In genomic region chr20:50343490-50344179, GRCh38 we compare ENCODE assay signal across 1 cellular context.
A peak's percentile ranks its signal among the peaks of the same experiment; 100 is the strongest.
TF ChIP-seq lines count a peak whose summit lies in the region.

No MANE protein-coding gene starts in this region.

TF ChIP-seq in HepG2, 621 proteins besides CTCF, POLR2A, EP300 and RAD21 (continued from another document and continues in another):
- TF ChIP-seq ZUFSP (CRISPR knock-in tag; IDR thresholded peaks at IDR 0.05; ENCODE audit: borderline replicate concordance) (no peak), GMEB2 (CRISPR knock-in tag; IDR thresholded peaks at IDR 0.05; ENCODE audit: low read depth) (no peak), SNRNP70 (IDR thresholded peaks at IDR 0.05; ENCODE audit: low read depth, low read length) (no peak), ZBTB1 (CRISPR knock-in tag; IDR thresholded peaks at IDR 0.05; ENCODE audit: borderline replicate concordance) (no peak), SIN3B (IDR thresholded peaks at IDR 0.05; ENCODE audit: low read length) (no peak), ZNF580 (CRISPR knock-in tag; IDR thresholded peaks at IDR 0.05; ENCODE audit: borderline replicate concordance, low read depth) (no peak), CC2D1A (CRISPR knock-in tag; IDR thresholded peaks at IDR 0.05) (no peak), ZNF124 (CRISPR knock-in tag; IDR thresholded peaks at IDR 0.05) (no peak), ARID5B (CRISPR knock-in tag; IDR thresholded peaks at IDR 0.05) (no peak; the same call in 1 of the 2 replicates), ZNF225 (CRISPR knock-in tag; IDR thresholded peaks at IDR 0.05) (0 out of 2 replicates have a peak, but pooled peaks have one; percentile 49), NPAS2 (CRISPR knock-in tag; IDR thresholded peaks at IDR 0.05; ENCODE audit: borderline replicate concordance) (no peak), ZNF761 (CRISPR knock-in tag; conservative IDR thresholded peaks at IDR 0.05) (no peak), SP140L (CRISPR knock-in tag; IDR thresholded peaks at IDR 0.05; ENCODE audit: borderline replicate concordance) (no peak), REXO4 (CRISPR knock-in tag; IDR thresholded peaks at IDR 0.05; ENCODE audit: borderline replicate concordance) (no peak), KLF9 (CRISPR knock-in tag; IDR thresholded peaks at IDR 0.05; ENCODE audit: low read depth) (no peak), HIC2 (CRISPR knock-in tag; IDR thresholded peaks at IDR 0.05; ENCODE audit: low read depth) (peak; percentile 94), ZNF280D (CRISPR knock-in tag; IDR thresholded peaks at IDR 0.05) (no peak), RBFOX2 (IDR thresholded peaks at IDR 0.05; ENCODE audit: low read depth, low read length) (0 out of 2 replicates have a peak, but pooled peaks have one; percentile 40), TP53 (CRISPR knock-in tag; conservative IDR thresholded peaks at IDR 0.05) (no peak), ZNF670 (CRISPR knock-in tag; IDR thresholded peaks at IDR 0.05; ENCODE audit: borderline replicate concordance) (no peak), ZNF20 (CRISPR knock-in tag; IDR thresholded peaks at IDR 0.05) (no peak), DNMT3B (CRISPR knock-in tag; conservative IDR thresholded peaks at IDR 0.05) (no peak), ZNF674 (CRISPR knock-in tag; IDR thresholded peaks at IDR 0.05; ENCODE audit: low read depth) (no peak), KLF13 (CRISPR knock-in tag; IDR thresholded peaks at IDR 0.05) (no peak), ZNF136 (CRISPR knock-in tag; IDR thresholded peaks at IDR 0.05; ENCODE audit: low read depth) (no peak), ZNF274 (CRISPR knock-in tag; IDR thresholded peaks at IDR 0.05) (peak; percentile 69), NBN (conservative IDR thresholded peaks at IDR 0.05) (no peak), CAMTA2 (CRISPR knock-in tag; IDR thresholded peaks at IDR 0.05; ENCODE audit: borderline replicate concordance) (no peak), MIER3 (CRISPR knock-in tag; IDR thresholded peaks at IDR 0.05; ENCODE audit: borderline replicate concordance) (no peak), ZNF143 (CRISPR knock-in tag; IDR thresholded peaks at IDR 0.05) (no peak), STAT6 (CRISPR knock-in tag; IDR thresholded peaks at IDR 0.05; ENCODE audit: borderline replicate concordance) (no peak), GPN1 (CRISPR knock-in tag; IDR thresholded peaks at IDR 0.05; ENCODE audit: borderline replicate concordance) (no peak), ZNF446 (CRISPR knock-in tag; IDR thresholded peaks at IDR 0.05) (no peak), ZBTB46 (CRISPR knock-in tag; IDR thresholded peaks at IDR 0.05; ENCODE audit: borderline replicate concordance) (no peak), DPF2 (CRISPR knock-in tag; IDR thresholded peaks at IDR 0.05; ENCODE audit: borderline replicate concordance, low read depth) (0 out of 2 replicates have a peak, but pooled peaks have one; percentile 41), ZNF780A (CRISPR knock-in tag; IDR thresholded peaks at IDR 0.05) (no peak), HOXD1 (CRISPR knock-in tag; IDR thresholded peaks at IDR 0.05) (0 out of 2 replicates have a peak, but pooled peaks have one; percentile 34), CBX2 (IDR thresholded peaks at IDR 0.05; ENCODE audit: low read depth, low read length) (no peak), CBX2 (CRISPR knock-in tag; IDR thresholded peaks at IDR 0.05; ENCODE audit: low read depth) (no peak; the same call in 1 of the 2 replicates), ZNF207 (IDR thresholded peaks at IDR 0.05; ENCODE audit: borderline replicate concordance) (no peak), TCF7L2 (IDR thresholded peaks at IDR 0.05; ENCODE audit: low read depth, low read length) (no peak), CBFB (CRISPR knock-in tag; IDR thresholded peaks at IDR 0.05) (no peak), ZBTB42 (CRISPR knock-in tag; IDR thresholded peaks at IDR 0.05) (no peak), ZNF230 (CRISPR knock-in tag; IDR thresholded peaks at IDR 0.05) (peak; percentile 79; the same call in 1 of the 2 replicates), THAP9 (CRISPR knock-in tag; IDR thresholded peaks at IDR 0.05; ENCODE audit: borderline replicate concordance) (0 out of 2 replicates have a peak, but pooled peaks have one; percentile 36), PRMT3 (CRISPR knock-in tag; IDR thresholded peaks at IDR 0.05; ENCODE audit: borderline replicate concordance, low read depth) (no peak)
